Comparison of ENCODE assay signal across 1 cellular context in genomic region chr6:37204014-37204751, GRCh38.
TF ChIP-seq lines count a peak whose summit lies in the region.

No MANE protein-coding gene starts in this region.

TF ChIP-seq in HepG2, 621 proteins besides CTCF, POLR2A, EP300 and RAD21 (continues in another document):
- TF ChIP-seq ZNF513 (CRISPR knock-in tag; conservative IDR thresholded peaks at IDR 0.05) (no peak), MBNL3 (CRISPR knock-in tag; conservative IDR thresholded peaks at IDR 0.05) (no peak), ZBTB44 (CRISPR knock-in tag; IDR thresholded peaks at IDR 0.05) (no peak), FOXC1 (CRISPR knock-in tag; IDR thresholded peaks at IDR 0.05; ENCODE audit: borderline replicate concordance) (no peak), ZNF296 (CRISPR knock-in tag; conservative IDR thresholded peaks at IDR 0.05) (no peak), SIN3B (IDR thresholded peaks at IDR 0.05; ENCODE audit: low read length) (no peak), HNF1B (CRISPR knock-in tag; IDR thresholded peaks at IDR 0.05) (no peak), CREM (IDR thresholded peaks at IDR 0.05) (0 out of 2 replicates have a peak, but pooled peaks have one; percentile 17), CREM (CRISPR knock-in tag; IDR thresholded peaks at IDR 0.05) (no peak), ZNF746 (CRISPR knock-in tag; IDR thresholded peaks at IDR 0.05) (no peak), REPIN1 (CRISPR knock-in tag; IDR thresholded peaks at IDR 0.05; ENCODE audit: borderline replicate concordance, low read depth) (no peak), ZNF503 (CRISPR knock-in tag; IDR thresholded peaks at IDR 0.05) (no peak), ZBTB21 (CRISPR knock-in tag; IDR thresholded peaks at IDR 0.05) (no peak), ZNF224 (CRISPR knock-in tag; IDR thresholded peaks at IDR 0.05) (no peak), JARID2 (CRISPR knock-in tag; IDR thresholded peaks at IDR 0.05; ENCODE audit: insufficient replicate concordance) (no peak), SNAPC2 (CRISPR knock-in tag; IDR thresholded peaks at IDR 0.05) (no peak), ASH2L (IDR thresholded peaks at IDR 0.05; ENCODE audit: insufficient read length, low read depth, low read length) (no peak), ZBED4 (CRISPR knock-in tag; IDR thresholded peaks at IDR 0.05; ENCODE audit: borderline replicate concordance) (no peak), ZNF569 (CRISPR knock-in tag; IDR thresholded peaks at IDR 0.05; ENCODE audit: borderline replicate concordance) (no peak), ZNF354B (CRISPR knock-in tag; IDR thresholded peaks at IDR 0.05) (no peak), ZBTB43 (CRISPR knock-in tag; conservative IDR thresholded peaks at IDR 0.05) (no peak), MAFG (CRISPR knock-in tag; IDR thresholded peaks at IDR 0.05) (no peak), MEIS1 (CRISPR knock-in tag; IDR thresholded peaks at IDR 0.05; ENCODE audit: borderline replicate concordance) (0 out of 2 replicates have a peak, but pooled peaks have one; percentile 53), ATF5 (CRISPR knock-in tag; IDR thresholded peaks at IDR 0.05; ENCODE audit: low read depth) (no peak), ZNF619 (CRISPR knock-in tag; IDR thresholded peaks at IDR 0.05) (no peak), E2F1 (CRISPR knock-in tag; IDR thresholded peaks at IDR 0.05) (no peak), PAWR (CRISPR knock-in tag; IDR thresholded peaks at IDR 0.05; ENCODE audit: borderline replicate concordance) (no peak), ZNF747 (CRISPR knock-in tag; IDR thresholded peaks at IDR 0.05; ENCODE audit: borderline replicate concordance) (0 out of 2 replicates have a peak, but pooled peaks have one; percentile 20), ZNF496 (CRISPR knock-in tag; IDR thresholded peaks at IDR 0.05; ENCODE audit: insufficient replicate concordance) (no peak), TCF7 (IDR thresholded peaks at IDR 0.05; ENCODE audit: low read depth) (no peak; the same call in 1 of the 2 replicates), ZNF253 (CRISPR knock-in tag; IDR thresholded peaks at IDR 0.05; ENCODE audit: borderline replicate concordance) (no peak), FOXA1 (IDR thresholded peaks at IDR 0.05) (no peak), FOXA1 (CRISPR knock-in tag; IDR thresholded peaks at IDR 0.05) (no peak), XRCC5 (optimal IDR thresholded peaks at IDR 0.05; ENCODE audit: low read length) (no peak), ZNF530 (CRISPR knock-in tag; IDR thresholded peaks at IDR 0.05; ENCODE audit: low read depth) (no peak), ETV5 (CRISPR knock-in tag; IDR thresholded peaks at IDR 0.05; ENCODE audit: borderline replicate concordance) (no peak; the same call in 1 of the 2 replicates), DNMT3B (CRISPR knock-in tag; conservative IDR thresholded peaks at IDR 0.05) (no peak), CCDC6 (CRISPR knock-in tag; IDR thresholded peaks at IDR 0.05) (no peak), ZNF740 (CRISPR knock-in tag; IDR thresholded peaks at IDR 0.05) (no peak), PRMT3 (CRISPR knock-in tag; IDR thresholded peaks at IDR 0.05; ENCODE audit: borderline replicate concordance, low read depth) (no peak), NR2F1 (CRISPR knock-in tag; IDR thresholded peaks at IDR 0.05) (peak; percentile 7 to 85; a peak in 2 of 4 replicates), SUZ12 (IDR thresholded peaks at IDR 0.05; ENCODE audit: low read depth, low read length) (no peak), MYC (CRISPR knock-in tag; IDR thresholded peaks at IDR 0.05; ENCODE audit: borderline replicate concordance) (no peak), RFX1 (IDR thresholded peaks at IDR 0.05) (no peak), FOSL2 (CRISPR knock-in tag; IDR thresholded peaks at IDR 0.05) (peak; percentile 96)
